ENCODE assay signal across 24 cellular contexts in the genomic region with DNA sequence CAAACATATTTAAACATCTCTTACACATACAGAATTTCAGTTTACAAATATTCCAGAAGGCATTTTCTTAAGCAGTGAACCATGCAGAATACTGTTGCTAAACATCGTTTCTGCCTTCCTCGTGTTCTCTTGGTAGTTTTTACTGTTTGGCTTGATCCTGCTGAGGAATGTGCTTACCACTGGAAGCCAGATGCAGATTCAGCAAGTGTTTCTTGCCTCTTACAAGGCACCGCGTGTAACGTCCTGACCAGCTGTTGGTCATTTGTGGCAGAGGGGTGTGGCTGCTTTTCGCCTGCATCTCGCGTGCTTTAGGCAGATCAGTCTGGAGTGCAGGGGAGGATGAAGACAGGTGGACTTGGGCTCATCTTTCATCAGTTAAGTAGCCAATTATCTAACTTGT. TPM values are rescaled to one million over a fixed set of nuclear protein-coding genes. Genes with fewer than 3 reads are reported as not detected.
DNase-seq lines count a peak whose midpoint lies in the region; ATAC-seq, FAIRE-seq and TF ChIP-seq lines count a peak whose summit lies in the region.
"Had no signal": no experiment of that assay in that cellular context is flagged by ENCODE, and none has a peak within 500 bp of the region (broad histone marks: within the 10 kb centered on the region; RNA-seq: fewer than 3 reads in every experiment).

No MANE protein-coding gene starts in this region.

- in situ Hi-C loops in K562 (cut with MboI) = no loop called here

- H3K27ac Mint-ChIP-seq in activated naive CD4-positive, alpha-beta T cell treated with anti-CD3 and anti-CD28 coated beads, Interleukin-2, amount 50 U/mL, for 24 hours = peak overlapping the region; percentile 1
- no peak overlapping the region for H3K27ac Mint-ChIP-seq in activated naive CD4-positive, alpha-beta T cell treated with anti-CD3 and anti-CD28 coated beads, Interleukin-2, amount 10 ng/mL, durations not matched to agents 7 days and 5 days
- peak overlapping the region; percentile 11 to 74 (median 59) for H3K27ac Mint-ChIP-seq in nephron
- H3K27ac Mint-ChIP-seq: activated B cell treated with CpG ODN at 0.5 μM for 24 hours had no signal

- H3K79me2 ChIP-seq in K562 (ENCODE audit: control insufficient read depth, insufficient read depth, low read length) = no peaks in the 10 kb centered on the region
- H3K79me2 ChIP-seq: hepatocyte had no signal

- intact Hi-C loops in K562 (cut with micrococcal nuclease) (no loop called here), sigmoid colon (cut with DNase I) (no loop called here)

- H3K27ac ChIP-seq in K562 (ENCODE audit: extremely low read depth, low read depth, low read length) (no peak overlapping the region), sigmoid colon (no peak overlapping the region)
- H3K27ac ChIP-seq: hepatocyte, Peyer's patch, thyroid gland had no signal

- H2AFZ ChIP-seq in K562 (ENCODE audit: low read depth, low read length) = no peak overlapping the region
- H2AFZ ChIP-seq: hepatocyte had no signal

- H3K9me3 ChIP-seq in K562 (replicated peaks; ENCODE audit: control insufficient read depth, insufficient read depth, low read depth, low read length) (no peaks in the 10 kb centered on the region), sigmoid colon (no peaks in the 10 kb centered on the region)
- H3K9me3 ChIP-seq: MG63, Peyer's patch, SK-N-SH, thyroid gland had no signal

- no peak overlapping the region for H3K4me3 ChIP-seq in HFF-Myc (replicated peaks; ENCODE audit: low read depth, low read length)
- H3K4me3 ChIP-seq in K562 = no peak overlapping the region
- H3K4me3 ChIP-seq in sigmoid colon = no peak overlapping the region
- H3K4me3 ChIP-seq: hepatocyte, lung, MG63, Peyer's patch, thyroid gland had no signal

- POLR2A ChIA-PET in K562 (lab: Yijun Ruan, JAX) = interaction anchor here (1.5 to 1.9 kb wide), 2 partner anchors 8 to 10 kb away, joined by 3 to 5 read pairs; no protein-coding TSS in a partner anchor

- H3K27me3 ChIP-seq in K562 (ENCODE audit: control insufficient read depth in 2 of 2, insufficient read depth in 2 of 2, low read length in 2 of 2) (no peaks in the 10 kb centered on the region), sigmoid colon (no peaks in the 10 kb centered on the region)
- H3K27me3 ChIP-seq: hepatocyte, MG63, Peyer's patch, thyroid gland had no signal

- H3K36me3 Mint-ChIP-seq in activated naive CD4-positive, alpha-beta T cell treated with anti-CD3 and anti-CD28 coated beads, Interleukin-2, amount 50 U/mL, for 24 hours = peaks cover 15% of the 10 kb centered on the region
- peaks cover 55% of the 10 kb centered on the region for H3K36me3 Mint-ChIP-seq in activated naive CD4-positive, alpha-beta T cell treated with anti-CD3 and anti-CD28 coated beads, Interleukin-2, amount 10 ng/mL, durations not matched to agents 7 days and 5 days
- peaks cover 69% of the 10 kb centered on the region for H3K36me3 Mint-ChIP-seq in nephron (ENCODE audit: low read depth)

- no peak overlapping the region for H3K9ac ChIP-seq in K562 (ENCODE audit: insufficient read depth in 1 of 2, low read depth in 2 of 2, low read length in 2 of 2)
- H3K9ac ChIP-seq: SK-N-SH had no signal

- H3K4me1 Mint-ChIP-seq in activated naive CD4-positive, alpha-beta T cell treated with anti-CD3 and anti-CD28 coated beads, Interleukin-2, amount 50 U/mL, for 24 hours = peaks cover 5% of the 10 kb centered on the region
- H3K4me1 Mint-ChIP-seq in activated naive CD4-positive, alpha-beta T cell treated with anti-CD3 and anti-CD28 coated beads, Interleukin-2, amount 10 ng/mL, durations not matched to agents 7 days and 5 days = peaks cover 3% of the 10 kb centered on the region
- H3K4me1 Mint-ChIP-seq in nephron = peaks cover 13% of the 10 kb centered on the region
- H3K4me1 Mint-ChIP-seq: activated B cell treated with CpG ODN at 0.5 μM for 24 hours, H9 had no signal

- H3K4me1 ChIP-seq in K562 (replicated peaks in 1 of 2; ENCODE audit: control insufficient read depth in 2 of 2, insufficient read depth in 2 of 2, low read length in 2 of 2) = no peaks in the 10 kb centered on the region
- H3K4me1 ChIP-seq in sigmoid colon = peaks cover 0 to 3% (median 0%) of the 10 kb centered on the region in 4 donors
- H3K4me1 ChIP-seq: Peyer's patch, thyroid gland had no signal

- no peak for FAIRE-seq in K562 (lab: Jason Lieb, UNC)
- FAIRE-seq: islet of Langerhans had no signal

- TF ChIP-seq RAD21 in K562 (CRISPR knock-in tag; conservative IDR thresholded peaks at IDR 0.05 in 1 of 2, IDR thresholded peaks at IDR 0.05 in 1 of 2) = no peak

- 0 out of 2 replicates have a peak, but pooled peaks cover 3% of the 10 kb centered on the region for H4K20me1 ChIP-seq in K562 (replicated peaks; ENCODE audit: control insufficient read depth, insufficient read depth, low read length)

- TF ChIP-seq EP300 in K562 (IDR thresholded peaks at IDR 0.05; ENCODE audit: low read length) = no peak
- TF ChIP-seq EP300 in sigmoid colon (IDR thresholded peaks at IDR 0.05) = no peak

- DNase-seq in activated naive CD4-positive, alpha-beta T cell treated with anti-CD3 and anti-CD28 coated beads, Interleukin-2, amount 10 ng/mL, durations not matched to agents 7 days and 5 days = no peak
- peak; percentile 48 for DNase-seq in HFF-Myc (ENCODE audit: extremely low read depth, low read depth)
- no peak for DNase-seq in K562 (ENCODE audit: extremely low read depth in 1 of 4, low spot score in 3 of 4)
- no peak for DNase-seq in AML-193 (lab: John Stamatoyannopoulos, UW)
- DNase-seq in sigmoid colon = no peak
- DNase-seq: activated B cell treated with CpG ODN at 0.5 μM for 24 hours; activated effector memory CD4-positive, alpha-beta T cell treated with anti-CD3 and anti-CD28 coated beads, Interleukin-2, amount 50 U/mL, for 16 hours; aorta; cerebellar nuclear complex; effector CD4-positive, alpha-beta T cell; H9; MG63; NCI-H1436 treated with DMSO at 0.1 percent for 48 hours; NCI-H748 treated with DMSO at 0.1 percent for 48 hours; Peyer's patch; SK-N-SH; stimulated activated naive CD4-positive, alpha-beta T cell treated with Interleukin-2 at 50 U/mL for 16 hours; thyroid gland had no signal

- no peaks in the 10 kb centered on the region for H3K9me1 ChIP-seq in K562 (ENCODE audit: control insufficient read depth, insufficient read depth, low read length)

- no peak overlapping the region for H3K4me3 Mint-ChIP-seq in activated naive CD4-positive, alpha-beta T cell treated with anti-CD3 and anti-CD28 coated beads, Interleukin-2, amount 50 U/mL, for 24 hours
- H3K4me3 Mint-ChIP-seq in activated naive CD4-positive, alpha-beta T cell treated with anti-CD3 and anti-CD28 coated beads, Interleukin-2, amount 10 ng/mL, durations not matched to agents 7 days and 5 days = no peak overlapping the region
- no peak overlapping the region for H3K4me3 Mint-ChIP-seq in nephron
- H3K4me3 Mint-ChIP-seq: activated B cell treated with CpG ODN at 0.5 μM for 24 hours, H9 had no signal

- TF ChIP-seq POLR2A in K562 (conservative IDR thresholded peaks at IDR 0.05) = peak; percentile 62
- TF ChIP-seq POLR2A in sigmoid colon (IDR thresholded peaks at IDR 0.05) = no peak

- CTCF ChIA-PET in activated naive CD4-positive, alpha-beta T cell treated with anti-CD3 and anti-CD28 coated beads, Interleukin-2, amount 10 ng/mL, durations not matched to agents 7 days and 5 days (lab: Charles Lee) = interaction anchor here (0.6 to 0.9 kb wide), 2 partner anchors 9 to 314 kb away, joined by 3 to 4 read pairs; no protein-coding TSS in a partner anchor
- CTCF ChIA-PET in K562 (lab: Yijun Ruan, JAX; ENCODE audit: low intra/inter-chr PET ratio) = no interaction called here

- no peaks in the 10 kb centered on the region for H3K27me3 Mint-ChIP-seq in activated naive CD4-positive, alpha-beta T cell treated with anti-CD3 and anti-CD28 coated beads, Interleukin-2, amount 50 U/mL, for 24 hours
- no peaks in the 10 kb centered on the region for H3K27me3 Mint-ChIP-seq in activated naive CD4-positive, alpha-beta T cell treated with anti-CD3 and anti-CD28 coated beads, Interleukin-2, amount 10 ng/mL, durations not matched to agents 7 days and 5 days
- H3K27me3 Mint-ChIP-seq in nephron (ENCODE audit: low read depth) = no peaks in the 10 kb centered on the region
- H3K27me3 Mint-ChIP-seq: activated B cell treated with CpG ODN at 0.5 μM for 24 hours had no signal

- peaks cover 90% of the 10 kb centered on the region for H3K36me3 ChIP-seq in K562 (ENCODE audit: control insufficient read depth, insufficient read depth, low read length)
- H3K36me3 ChIP-seq in sigmoid colon = peaks cover 32 to 98% (median 71%) of the 10 kb centered on the region in 4 donors

- no peaks in the 10 kb centered on the region for H3K9me3 Mint-ChIP-seq in activated naive CD4-positive, alpha-beta T cell treated with anti-CD3 and anti-CD28 coated beads, Interleukin-2, amount 50 U/mL, for 24 hours
- H3K9me3 Mint-ChIP-seq in activated naive CD4-positive, alpha-beta T cell treated with anti-CD3 and anti-CD28 coated beads, Interleukin-2, amount 10 ng/mL, durations not matched to agents 7 days and 5 days = no peaks in the 10 kb centered on the region
- no peaks in the 10 kb centered on the region for H3K9me3 Mint-ChIP-seq in nephron
- H3K9me3 Mint-ChIP-seq: activated B cell treated with CpG ODN at 0.5 μM for 24 hours, H9 had no signal

- ATAC-seq in K562 = no peak
- no peak for ATAC-seq in HG03175 (IDR thresholded peaks at IDR 0.05; ENCODE audit: unreplicated experiment)

- TSS peak; percentile 60 for BruUV-seq in K562 (replicated peaks; lab: Mats Ljungman, UMichigan)

- TF ChIP-seq CTCF in HFF-Myc (IDR thresholded peaks at IDR 0.05; ENCODE audit: low read depth, low read length, missing control alignments) (no peak), K562 (IDR thresholded peaks at IDR 0.05 in 2 of 3, conservative IDR thresholded peaks at IDR 0.05 in 1 of 3; ENCODE audit: insufficient read depth in 2 of 3, low read depth in 1 of 3, low read length in 3 of 3) (no peak), nephron (IDR thresholded peaks at IDR 0.05; ENCODE audit: unreplicated experiment in 3 of 3) (no peak), sigmoid colon (IDR thresholded peaks at IDR 0.05) (no peak)

- WGBS in K562 (ENCODE audit: insufficient coverage, low coverage, missing lambda C conversion rate) = 82% methylated on average over 8 of the region's 8 CpGs
- 73 to 86% methylated on average over 8 of the region's 8 CpGs for WGBS in sigmoid colon, 2 donors

- H3K4me2 ChIP-seq in K562 (ENCODE audit: insufficient read depth, low read length) = no peak overlapping the region
- H3K4me2 ChIP-seq: hepatocyte, SK-N-SH had no signal

RNA-seq across cellular contexts. Expression of a gene that starts 12.4 kb away (rescaled TPM):
- total RNA-seq in K562 (2011; cell fraction: chromatin; rRNA removed; ENCODE audit: low replicate concordance) = 137 TPM in 2 replicates
- total RNA-seq in K562 (2011; cell fraction: nucleolus; rRNA removed) = 64.9 and 66.7 TPM in 2 replicates
- 86.4 and 95.9 TPM in 2 replicates for total RNA-seq in K562 (2011; cell fraction: nucleoplasm; rRNA removed)
- 127 and 195 TPM in 2 replicates for total RNA-seq in K562 (2014; rRNA removed)
- 65.2 and 72.8 TPM in 2 replicates for total RNA-seq in K562 (2014; rRNA removed; fragmentation: Illumina TruSeq; extraction: Trizol)
- 65.4 and 67.8 TPM in 2 replicates for total RNA-seq in K562 (2015; rRNA removed; fragmentation: Illumina TruSeq; extraction: Trizol)
- total RNA-seq in K562 (2021) = 93.2 and 103 TPM in 2 replicates
- polyA plus RNA-seq in K562 (2011; rRNA removed) = 54.0 and 58.6 TPM in 2 replicates
- 26.5 and 38.4 TPM in 2 replicates for polyA plus RNA-seq in K562 (2011; cell fraction: cytosol; rRNA removed)
- polyA plus RNA-seq in K562 (2011; cell fraction: nucleus; rRNA removed) = 253 and 282 TPM in 2 replicates
- 45.2 and 74.3 TPM in 2 replicates for polyA plus RNA-seq in K562 (2012)
- 99.4 and 117 TPM in 2 replicates for polyA plus RNA-seq in K562 (2014; fragmentation: Illumina TruSeq; extraction: Trizol)
- 10 to 100 TPM; 35.7 to 43.8 TPM for polyA plus RNA-seq in K562 (2014; fragmentation: Nextera tagmentation; extraction: Ambion mirVana)
- 76.8 and 82.4 TPM in 2 replicates for polyA plus RNA-seq in K562 (2014; rRNA removed)
- 24.8 and 25.9 TPM in 2 replicates for polyA minus RNA-seq in K562 (2011; rRNA and poly(A)+ RNA removed)
- polyA minus RNA-seq in K562 (2011; cell fraction: cytosol; rRNA and poly(A)+ RNA removed) = 15.8 and 22.4 TPM in 2 replicates
- 32.3 and 48.5 TPM in 2 replicates for polyA minus RNA-seq in K562 (2011; cell fraction: nucleus; rRNA and poly(A)+ RNA removed)
- total RNA-seq in sigmoid colon = 100 to 1,000 TPM; 102 to 155 (median 109) TPM
- polyA plus RNA-seq in sigmoid colon = 10 to 100 TPM; 23.1 to 33.2 (median 25.2) TPM

RNA-seq across cellular contexts. Expression of a gene that starts 12.5 kb away (rescaled TPM):
- total RNA-seq in K562 (2011; cell fraction: chromatin; rRNA removed; ENCODE audit: low replicate concordance) = 56.7 and 106 TPM in 2 replicates
- total RNA-seq in K562 (2011; cell fraction: nucleolus; rRNA removed) = 30.3 and 30.9 TPM in 2 replicates
- total RNA-seq in K562 (2011; cell fraction: nucleoplasm; rRNA removed) = 39.7 and 48.8 TPM in 2 replicates
- 22.7 and 34.2 TPM in 2 replicates for total RNA-seq in K562 (2014; rRNA removed)
- 80.5 and 101 TPM in 2 replicates for total RNA-seq in K562 (2014; rRNA removed; fragmentation: Illumina TruSeq; extraction: Trizol)
- total RNA-seq in K562 (2015; rRNA removed; fragmentation: Illumina TruSeq; extraction: Trizol) = 46.0 and 50.9 TPM in 2 replicates
- 49.6 and 54.1 TPM in 2 replicates for total RNA-seq in K562 (2021)
- polyA plus RNA-seq in K562 (2011; rRNA removed) = 72.7 and 99.7 TPM in 2 replicates
- 32.1 and 62.9 TPM in 2 replicates for polyA plus RNA-seq in K562 (2011; cell fraction: cytosol; rRNA removed)
- polyA plus RNA-seq in K562 (2011; cell fraction: nucleus; rRNA removed) = 26.2 and 32.0 TPM in 2 replicates
- polyA plus RNA-seq in K562 (2012) = 36.5 and 49.2 TPM in 2 replicates
- polyA plus RNA-seq in K562 (2014; fragmentation: Illumina TruSeq; extraction: Trizol) = 82.0 and 82.1 TPM in 2 replicates
- 10 to 100 TPM; 34.2 to 39.3 TPM for polyA plus RNA-seq in K562 (2014; fragmentation: Nextera tagmentation; extraction: Ambion mirVana)
- 37.9 and 42.6 TPM in 2 replicates for polyA plus RNA-seq in K562 (2014; rRNA removed)
- polyA minus RNA-seq in K562 (2011; rRNA and poly(A)+ RNA removed) = 142 and 164 TPM in 2 replicates
- polyA minus RNA-seq in K562 (2011; cell fraction: cytosol; rRNA and poly(A)+ RNA removed) = 21.6 and 42.8 TPM in 2 replicates
- 29.4 and 52.6 TPM in 2 replicates for polyA minus RNA-seq in K562 (2011; cell fraction: nucleus; rRNA and poly(A)+ RNA removed)
- total RNA-seq in sigmoid colon = 10 to 100 TPM; 16.4 to 20.8 (median 19.3) TPM
- polyA plus RNA-seq in sigmoid colon = 10 to 100 TPM in 2 of 3 donors, 1 to 10 TPM in 1; 9.2 to 13.2 (median 10.2) TPM

RNA-seq across cellular contexts. Expression of a gene that starts 19.2 kb away (rescaled TPM):
- total RNA-seq in K562 (2011; cell fraction: chromatin; rRNA removed; ENCODE audit: low replicate concordance) = 212 and 224 TPM in 2 replicates
- total RNA-seq in K562 (2011; cell fraction: nucleolus; rRNA removed) = 110 and 115 TPM in 2 replicates
- total RNA-seq in K562 (2011; cell fraction: nucleoplasm; rRNA removed) = 141 and 168 TPM in 2 replicates
- 51.9 and 55.1 TPM in 2 replicates for total RNA-seq in K562 (2014; rRNA removed)
- total RNA-seq in K562 (2014; rRNA removed; fragmentation: Illumina TruSeq; extraction: Trizol) = 59.6 and 61.6 TPM in 2 replicates
- 59.7 and 61.1 TPM in 2 replicates for total RNA-seq in K562 (2015; rRNA removed; fragmentation: Illumina TruSeq; extraction: Trizol)
- 48.6 and 50.1 TPM in 2 replicates for total RNA-seq in K562 (2021)
- polyA plus RNA-seq in K562 (2011; rRNA removed) = 55.7 and 60.9 TPM in 2 replicates
- polyA plus RNA-seq in K562 (2011; cell fraction: cytosol; rRNA removed) = 32.9 and 52.1 TPM in 2 replicates
- polyA plus RNA-seq in K562 (2011; cell fraction: nucleus; rRNA removed) = 138 and 154 TPM in 2 replicates
- polyA plus RNA-seq in K562 (2012) = 29.9 and 34.0 TPM in 2 replicates
- 54.5 and 62.3 TPM in 2 replicates for polyA plus RNA-seq in K562 (2014; fragmentation: Illumina TruSeq; extraction: Trizol)
- 10 to 100 TPM; 10.6 to 15.1 TPM for polyA plus RNA-seq in K562 (2014; fragmentation: Nextera tagmentation; extraction: Ambion mirVana)
- polyA plus RNA-seq in K562 (2014; rRNA removed) = 71.0 and 82.4 TPM in 2 replicates
- polyA minus RNA-seq in K562 (2011; rRNA and poly(A)+ RNA removed) = 56.9 and 67.2 TPM in 2 replicates
- polyA minus RNA-seq in K562 (2011; cell fraction: cytosol; rRNA and poly(A)+ RNA removed) = 24.0 and 39.0 TPM in 2 replicates
- polyA minus RNA-seq in K562 (2011; cell fraction: nucleus; rRNA and poly(A)+ RNA removed) = 53.0 and 68.0 TPM in 2 replicates
- total RNA-seq in sigmoid colon = 10 to 100 TPM; 13.6 to 33.0 (median 18.2) TPM
- 10 to 100 TPM in 1 of 3 donors, 1 to 10 TPM in 2; 5.4 to 13.4 (median 6.7) TPM for polyA plus RNA-seq in sigmoid colon

RNA-seq across cellular contexts. Expression of a gene that starts 36.7 kb away (rescaled TPM):
- total RNA-seq in K562 (2011; cell fraction: chromatin; rRNA removed; ENCODE audit: low replicate concordance) = 108 and 173 TPM in 2 replicates
- 129 and 135 TPM in 2 replicates for total RNA-seq in K562 (2011; cell fraction: nucleolus; rRNA removed)
- total RNA-seq in K562 (2011; cell fraction: nucleoplasm; rRNA removed) = 257 and 377 TPM in 2 replicates
- 121 and 146 TPM in 2 replicates for total RNA-seq in K562 (2014; rRNA removed)
- total RNA-seq in K562 (2014; rRNA removed; fragmentation: Illumina TruSeq; extraction: Trizol) = 190 and 208 TPM in 2 replicates
- 192 and 207 TPM in 2 replicates for total RNA-seq in K562 (2015; rRNA removed; fragmentation: Illumina TruSeq; extraction: Trizol)
- 191 and 217 TPM in 2 replicates for total RNA-seq in K562 (2021)
- 158 and 206 TPM in 2 replicates for polyA plus RNA-seq in K562 (2011; rRNA removed)
- polyA plus RNA-seq in K562 (2011; cell fraction: cytosol; rRNA removed) = 61.8 and 125 TPM in 2 replicates
- 29.3 and 49.1 TPM in 2 replicates for polyA plus RNA-seq in K562 (2011; cell fraction: nucleus; rRNA removed)
- polyA plus RNA-seq in K562 (2012) = 172 and 199 TPM in 2 replicates
- polyA plus RNA-seq in K562 (2014; fragmentation: Illumina TruSeq; extraction: Trizol) = 168 and 192 TPM in 2 replicates
- 100 to 1,000 TPM; 103 to 114 TPM for polyA plus RNA-seq in K562 (2014; fragmentation: Nextera tagmentation; extraction: Ambion mirVana)
- 142 and 146 TPM in 2 replicates for polyA plus RNA-seq in K562 (2014; rRNA removed)
- 190 and 210 TPM in 2 replicates for polyA minus RNA-seq in K562 (2011; rRNA and poly(A)+ RNA removed)
- 77.7 and 89.5 TPM in 2 replicates for polyA minus RNA-seq in K562 (2011; cell fraction: cytosol; rRNA and poly(A)+ RNA removed)
- 19.1 and 43.2 TPM in 2 replicates for polyA minus RNA-seq in K562 (2011; cell fraction: nucleus; rRNA and poly(A)+ RNA removed)
- 100 to 1,000 TPM; 128 to 161 (median 144) TPM for total RNA-seq in sigmoid colon
- polyA plus RNA-seq in sigmoid colon = 100 to 1,000 TPM in 1 of 3 donors, 10 to 100 TPM in 2; 57.1 to 128 (median 58.7) TPM

RNA-seq across cellular contexts. Expression of a gene that starts 49.8 kb away (rescaled TPM):
- total RNA-seq in K562 (2011; cell fraction: chromatin; rRNA removed; ENCODE audit: low replicate concordance) = 20.3 and 21.3 TPM in 2 replicates
- 14.5 and 16.3 TPM in 2 replicates for total RNA-seq in K562 (2011; cell fraction: nucleolus; rRNA removed)
- total RNA-seq in K562 (2011; cell fraction: nucleoplasm; rRNA removed) = 18.6 and 26.0 TPM in 2 replicates
- total RNA-seq in K562 (2014; rRNA removed) = 3.5 and 4.4 TPM in 2 replicates
- total RNA-seq in K562 (2014; rRNA removed; fragmentation: Illumina TruSeq; extraction: Trizol) = 3.6 and 3.8 TPM in 2 replicates
- 4.3 and 4.4 TPM in 2 replicates for total RNA-seq in K562 (2015; rRNA removed; fragmentation: Illumina TruSeq; extraction: Trizol)
- total RNA-seq in K562 (2021) = 4.6 and 5.5 TPM in 2 replicates
- polyA plus RNA-seq in K562 (2011; rRNA removed) = 5.1 and 6.4 TPM in 2 replicates
- 4.6 and 4.7 TPM in 2 replicates for polyA plus RNA-seq in K562 (2011; cell fraction: cytosol; rRNA removed)
- 7.5 and 8.1 TPM in 2 replicates for polyA plus RNA-seq in K562 (2011; cell fraction: nucleus; rRNA removed)
- polyA plus RNA-seq in K562 (2012) = 5.1 and 7.0 TPM in 2 replicates
- polyA plus RNA-seq in K562 (2014; fragmentation: Illumina TruSeq; extraction: Trizol) = 4.8 and 5.1 TPM in 2 replicates
- 1 to 10 TPM in 1 of 2 experiments, under 1 TPM in 1; 0.58 to 1.2 TPM for polyA plus RNA-seq in K562 (2014; fragmentation: Nextera tagmentation; extraction: Ambion mirVana)
- 2.2 TPM in 2 replicates for polyA plus RNA-seq in K562 (2014; rRNA removed)
- polyA minus RNA-seq in K562 (2011; rRNA and poly(A)+ RNA removed) = 9.6 TPM in 2 replicates
- polyA minus RNA-seq in K562 (2011; cell fraction: cytosol; rRNA and poly(A)+ RNA removed) = 6.6 and 6.7 TPM in 2 replicates
- 5.4 and 5.8 TPM in 2 replicates for polyA minus RNA-seq in K562 (2011; cell fraction: nucleus; rRNA and poly(A)+ RNA removed)
- total RNA-seq in sigmoid colon = 10 to 100 TPM in 1 of 4 donors, 1 to 10 TPM in 3; 4.6 to 11.6 (median 8.1) TPM
- polyA plus RNA-seq in sigmoid colon = 1 to 10 TPM in 2 of 3 donors, under 1 TPM in 1; 0.23 to 3.8 (median 1.2) TPM
